3 cellular contexts compared by ENCODE assay signal in genomic region chr1:240905225-240905765, GRCh38.
TF ChIP-seq lines count a peak whose summit lies in the region.

No MANE protein-coding gene starts in this region.

TF ChIP-seq in HepG2, 621 proteins besides CTCF, POLR2A, EP300 and RAD21:
- TF ChIP-seq, protein P1, sequence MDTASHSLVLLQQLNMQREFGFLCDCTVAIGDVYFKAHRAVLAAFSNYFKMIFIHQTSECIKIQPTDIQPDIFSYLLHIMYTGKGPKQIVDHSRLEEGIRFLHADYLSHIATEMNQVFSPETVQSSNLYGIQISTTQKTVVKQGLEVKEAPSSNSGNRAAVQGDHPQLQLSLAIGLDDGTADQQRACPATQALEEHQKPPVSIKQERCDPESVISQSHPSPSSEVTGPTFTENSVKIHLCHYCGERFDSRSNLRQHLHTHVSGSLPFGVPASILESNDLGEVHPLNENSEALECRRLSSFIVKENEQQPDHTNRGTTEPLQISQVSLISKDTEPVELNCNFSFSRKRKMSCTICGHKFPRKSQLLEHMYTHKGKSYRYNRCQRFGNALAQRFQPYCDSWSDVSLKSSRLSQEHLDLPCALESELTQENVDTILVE (CRISPR knock-in tag; IDR thresholded peaks at IDR 0.05): no peak
- TF ChIP-seq MAFK (conservative IDR thresholded peaks at IDR 0.05 in 1 of 2, IDR thresholded peaks at IDR 0.05 in 1 of 2; ENCODE audit: low read length in 2 of 2): peak; percentile 88 to 95
- no peak for TF ChIP-seq RXRA (CRISPR knock-in tag; IDR thresholded peaks at IDR 0.05)
- no peak for TF ChIP-seq ZNF878 (CRISPR knock-in tag; IDR thresholded peaks at IDR 0.05)
- peak; percentile 92 for TF ChIP-seq MAFF (IDR thresholded peaks at IDR 0.05; ENCODE audit: low read depth, low read length)
- TF ChIP-seq ZSCAN9 (CRISPR knock-in tag; IDR thresholded peaks at IDR 0.05; ENCODE audit: borderline replicate concordance): no peak
- TF ChIP-seq NR0B2 (CRISPR knock-in tag; IDR thresholded peaks at IDR 0.05): no peak
- no peak for TF ChIP-seq NR2F2 (IDR thresholded peaks at IDR 0.05; ENCODE audit: borderline replicate concordance, low read depth)

TF ChIP-seq in IMR-90, 13 proteins besides CTCF, POLR2A, EP300 and RAD21:
- no peak for TF ChIP-seq RFX5 (IDR thresholded peaks at IDR 0.05; ENCODE audit: low read depth, low read length)
- TF ChIP-seq MXI1 (IDR thresholded peaks at IDR 0.05; ENCODE audit: borderline replicate concordance, low read depth, low read length): no peak
- TF ChIP-seq MAFK (IDR thresholded peaks at IDR 0.05; ENCODE audit: low read depth, low read length): peak; percentile 89
- TF ChIP-seq FOS (IDR thresholded peaks at IDR 0.05; ENCODE audit: low read depth, low read length): no peak
- TF ChIP-seq ELK1 (IDR thresholded peaks at IDR 0.05; ENCODE audit: borderline replicate concordance, low read depth, low read length): no peak

TF ChIP-seq in K562, 482 proteins besides CTCF, POLR2A, EP300 and RAD21:
- TF ChIP-seq HNRNPH1 (optimal IDR thresholded peaks at IDR 0.05; ENCODE audit: low read depth, low read length) (no peak), NCOA2 (IDR thresholded peaks at IDR 0.05; ENCODE audit: partially characterized antibody in 2 of 2) (no peak), GMEB1 (CRISPR knock-in tag; IDR thresholded peaks at IDR 0.05) (no peak), NRF1 (conservative IDR thresholded peaks at IDR 0.05 in 1 of 2, IDR thresholded peaks at IDR 0.05 in 1 of 2) (no peak), C11orf30 (IDR thresholded peaks at IDR 0.05; ENCODE audit: low read depth) (peak; percentile 52; the same call in 1 of the 2 replicates), MAFK (IDR thresholded peaks at IDR 0.05; ENCODE audit: low read length) (peak; percentile 78), MNT (conservative IDR thresholded peaks at IDR 0.05) (no peak), ZNF174 (CRISPR knock-in tag; IDR thresholded peaks at IDR 0.05) (no peak), RBM22 (IDR thresholded peaks at IDR 0.05; ENCODE audit: low read depth, low read length, poor library complexity, severe bottlenecking) (no peak), SMAD4 (CRISPR knock-in tag; conservative IDR thresholded peaks at IDR 0.05) (no peak), MAFG (tag; conservative IDR thresholded peaks at IDR 0.05) (peak; percentile 72), MAFF (IDR thresholded peaks at IDR 0.05; ENCODE audit: low read length) (peak; percentile 77), E2F6 (IDR thresholded peaks at IDR 0.05; ENCODE audit: borderline replicate concordance in 1 of 2, extremely low read depth in 1 of 2, insufficient read depth in 1 of 2, insufficient read length in 1 of 2, low read depth in 1 of 2, low read length in 1 of 2, poor library complexity in 1 of 2, severe bottlenecking in 1 of 2) (no peak), ZNF316 (IDR thresholded peaks at IDR 0.05) (peak; percentile 74)
- TF ChIP-seq, protein P2, sequence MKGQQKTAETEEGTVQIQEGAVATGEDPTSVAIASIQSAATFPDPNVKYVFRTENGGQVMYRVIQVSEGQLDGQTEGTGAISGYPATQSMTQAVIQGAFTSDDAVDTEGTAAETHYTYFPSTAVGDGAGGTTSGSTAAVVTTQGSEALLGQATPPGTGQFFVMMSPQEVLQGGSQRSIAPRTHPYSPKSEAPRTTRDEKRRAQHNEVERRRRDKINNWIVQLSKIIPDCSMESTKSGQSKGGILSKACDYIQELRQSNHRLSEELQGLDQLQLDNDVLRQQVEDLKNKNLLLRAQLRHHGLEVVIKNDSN (CRISPR knock-in tag; IDR thresholded peaks at IDR 0.05): no peak
- TF ChIP-seq, protein P3, sequence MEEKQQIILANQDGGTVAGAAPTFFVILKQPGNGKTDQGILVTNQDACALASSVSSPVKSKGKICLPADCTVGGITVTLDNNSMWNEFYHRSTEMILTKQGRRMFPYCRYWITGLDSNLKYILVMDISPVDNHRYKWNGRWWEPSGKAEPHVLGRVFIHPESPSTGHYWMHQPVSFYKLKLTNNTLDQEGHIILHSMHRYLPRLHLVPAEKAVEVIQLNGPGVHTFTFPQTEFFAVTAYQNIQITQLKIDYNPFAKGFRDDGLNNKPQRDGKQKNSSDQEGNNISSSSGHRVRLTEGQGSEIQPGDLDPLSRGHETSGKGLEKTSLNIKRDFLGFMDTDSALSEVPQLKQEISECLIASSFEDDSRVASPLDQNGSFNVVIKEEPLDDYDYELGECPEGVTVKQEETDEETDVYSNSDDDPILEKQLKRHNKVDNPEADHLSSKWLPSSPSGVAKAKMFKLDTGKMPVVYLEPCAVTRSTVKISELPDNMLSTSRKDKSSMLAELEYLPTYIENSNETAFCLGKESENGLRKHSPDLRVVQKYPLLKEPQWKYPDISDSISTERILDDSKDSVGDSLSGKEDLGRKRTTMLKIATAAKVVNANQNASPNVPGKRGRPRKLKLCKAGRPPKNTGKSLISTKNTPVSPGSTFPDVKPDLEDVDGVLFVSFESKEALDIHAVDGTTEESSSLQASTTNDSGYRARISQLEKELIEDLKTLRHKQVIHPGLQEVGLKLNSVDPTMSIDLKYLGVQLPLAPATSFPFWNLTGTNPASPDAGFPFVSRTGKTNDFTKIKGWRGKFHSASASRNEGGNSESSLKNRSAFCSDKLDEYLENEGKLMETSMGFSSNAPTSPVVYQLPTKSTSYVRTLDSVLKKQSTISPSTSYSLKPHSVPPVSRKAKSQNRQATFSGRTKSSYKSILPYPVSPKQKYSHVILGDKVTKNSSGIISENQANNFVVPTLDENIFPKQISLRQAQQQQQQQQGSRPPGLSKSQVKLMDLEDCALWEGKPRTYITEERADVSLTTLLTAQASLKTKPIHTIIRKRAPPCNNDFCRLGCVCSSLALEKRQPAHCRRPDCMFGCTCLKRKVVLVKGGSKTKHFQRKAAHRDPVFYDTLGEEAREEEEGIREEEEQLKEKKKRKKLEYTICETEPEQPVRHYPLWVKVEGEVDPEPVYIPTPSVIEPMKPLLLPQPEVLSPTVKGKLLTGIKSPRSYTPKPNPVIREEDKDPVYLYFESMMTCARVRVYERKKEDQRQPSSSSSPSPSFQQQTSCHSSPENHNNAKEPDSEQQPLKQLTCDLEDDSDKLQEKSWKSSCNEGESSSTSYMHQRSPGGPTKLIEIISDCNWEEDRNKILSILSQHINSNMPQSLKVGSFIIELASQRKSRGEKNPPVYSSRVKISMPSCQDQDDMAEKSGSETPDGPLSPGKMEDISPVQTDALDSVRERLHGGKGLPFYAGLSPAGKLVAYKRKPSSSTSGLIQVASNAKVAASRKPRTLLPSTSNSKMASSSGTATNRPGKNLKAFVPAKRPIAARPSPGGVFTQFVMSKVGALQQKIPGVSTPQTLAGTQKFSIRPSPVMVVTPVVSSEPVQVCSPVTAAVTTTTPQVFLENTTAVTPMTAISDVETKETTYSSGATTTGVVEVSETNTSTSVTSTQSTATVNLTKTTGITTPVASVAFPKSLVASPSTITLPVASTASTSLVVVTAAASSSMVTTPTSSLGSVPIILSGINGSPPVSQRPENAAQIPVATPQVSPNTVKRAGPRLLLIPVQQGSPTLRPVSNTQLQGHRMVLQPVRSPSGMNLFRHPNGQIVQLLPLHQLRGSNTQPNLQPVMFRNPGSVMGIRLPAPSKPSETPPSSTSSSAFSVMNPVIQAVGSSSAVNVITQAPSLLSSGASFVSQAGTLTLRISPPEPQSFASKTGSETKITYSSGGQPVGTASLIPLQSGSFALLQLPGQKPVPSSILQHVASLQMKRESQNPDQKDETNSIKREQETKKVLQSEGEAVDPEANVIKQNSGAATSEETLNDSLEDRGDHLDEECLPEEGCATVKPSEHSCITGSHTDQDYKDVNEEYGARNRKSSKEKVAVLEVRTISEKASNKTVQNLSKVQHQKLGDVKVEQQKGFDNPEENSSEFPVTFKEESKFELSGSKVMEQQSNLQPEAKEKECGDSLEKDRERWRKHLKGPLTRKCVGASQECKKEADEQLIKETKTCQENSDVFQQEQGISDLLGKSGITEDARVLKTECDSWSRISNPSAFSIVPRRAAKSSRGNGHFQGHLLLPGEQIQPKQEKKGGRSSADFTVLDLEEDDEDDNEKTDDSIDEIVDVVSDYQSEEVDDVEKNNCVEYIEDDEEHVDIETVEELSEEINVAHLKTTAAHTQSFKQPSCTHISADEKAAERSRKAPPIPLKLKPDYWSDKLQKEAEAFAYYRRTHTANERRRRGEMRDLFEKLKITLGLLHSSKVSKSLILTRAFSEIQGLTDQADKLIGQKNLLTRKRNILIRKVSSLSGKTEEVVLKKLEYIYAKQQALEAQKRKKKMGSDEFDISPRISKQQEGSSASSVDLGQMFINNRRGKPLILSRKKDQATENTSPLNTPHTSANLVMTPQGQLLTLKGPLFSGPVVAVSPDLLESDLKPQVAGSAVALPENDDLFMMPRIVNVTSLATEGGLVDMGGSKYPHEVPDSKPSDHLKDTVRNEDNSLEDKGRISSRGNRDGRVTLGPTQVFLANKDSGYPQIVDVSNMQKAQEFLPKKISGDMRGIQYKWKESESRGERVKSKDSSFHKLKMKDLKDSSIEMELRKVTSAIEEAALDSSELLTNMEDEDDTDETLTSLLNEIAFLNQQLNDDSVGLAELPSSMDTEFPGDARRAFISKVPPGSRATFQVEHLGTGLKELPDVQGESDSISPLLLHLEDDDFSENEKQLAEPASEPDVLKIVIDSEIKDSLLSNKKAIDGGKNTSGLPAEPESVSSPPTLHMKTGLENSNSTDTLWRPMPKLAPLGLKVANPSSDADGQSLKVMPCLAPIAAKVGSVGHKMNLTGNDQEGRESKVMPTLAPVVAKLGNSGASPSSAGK (IDR thresholded peaks at IDR 0.05): no peak
